ENCODE assay signal across 8 cellular contexts in genomic region chr7:117750612-117751563, GRCh38.
DNase-seq lines count a peak whose midpoint lies in the region; ATAC-seq, FAIRE-seq and TF ChIP-seq lines count a peak whose summit lies in the region.

No MANE protein-coding gene starts in this region.

- H3K79me2 ChIP-seq in OCI-LY7 (ENCODE audit: insufficient read depth, low read depth, low read length), result no peaks in the 10 kb centered on the region

- no peaks in the 10 kb centered on the region for H3K27me3 Mint-ChIP-seq in stimulated activated memory B cell treated with anti-CD40 and anti-IgM and Interleukin-4, amounts not matched to agents 10 μg/mL and 1 μg/mL and 100 μg/mL, for 72 hours
- peaks cover 7% of the 10 kb centered on the region for H3K27me3 Mint-ChIP-seq in T-helper 17 cell

- H3K4me2 ChIP-seq in A549 (no peak overlapping the region), OCI-LY7 (ENCODE audit: low read length) (no peak overlapping the region)

- CTCF ChIA-PET in A549 (lab: Yijun Ruan, JAX), result interaction anchor here (0.6 to 1.7 kb wide), 14 partner anchors 8 to 444 kb away, joined by 3 to 7 read pairs (median 3); no protein-coding TSS in a partner anchor
- CTCF ChIA-PET in OCI-LY7 (lab: Charles Lee; ENCODE audit: unreplicated experiment), result no interaction called here

- H3K36me3 Mint-ChIP-seq in stimulated activated memory B cell treated with anti-CD40 and anti-IgM and Interleukin-4, amounts not matched to agents 10 μg/mL and 1 μg/mL and 100 μg/mL, for 72 hours, result no peaks in the 10 kb centered on the region
- no peaks in the 10 kb centered on the region for H3K36me3 Mint-ChIP-seq in T-helper 17 cell (ENCODE audit: low read depth)

- no peaks in the 10 kb centered on the region for H3K4me1 ChIP-seq in A549
- no peaks in the 10 kb centered on the region for H3K4me1 ChIP-seq in OCI-LY7 (ENCODE audit: insufficient read depth, low read length, poor library complexity, severe bottlenecking)

- 17% methylated on average over 8 of the region's 8 CpGs for WGBS in A549 (ENCODE audit: missing lambda C conversion rate)

- H3K27ac Mint-ChIP-seq in stimulated activated memory B cell treated with anti-CD40 and anti-IgM and Interleukin-4, amounts not matched to agents 10 μg/mL and 1 μg/mL and 100 μg/mL, for 72 hours, result no peak overlapping the region
- H3K27ac Mint-ChIP-seq in T-helper 17 cell, result no peak overlapping the region

- peak; percentile 61 for TF ChIP-seq CTCF in A549 (IDR thresholded peaks at IDR 0.05)
- TF ChIP-seq CTCF in OCI-LY7 (conservative IDR thresholded peaks at IDR 0.05; ENCODE audit: low read length), result peak; percentile 74
- peak; percentile 57 for TF ChIP-seq CTCF in epithelial cell of esophagus (IDR thresholded peaks at IDR 0.05; ENCODE audit: insufficient read depth, low read depth, low read length, missing control alignments)

- intact Hi-C loops in OCI-LY7 (cut with micrococcal nuclease; ENCODE audit: unreplicated experiment), result loop anchor here (10.0 kb wide), 1 partner anchor 404 kb away; no protein-coding TSS in a partner anchor

- no peak for TF ChIP-seq POLR2A in A549 (IDR thresholded peaks at IDR 0.05; ENCODE audit: low read length)

- BruUV-seq in OCI-LY7 (replicated peaks; lab: Mats Ljungman, UMichigan), result no TSS peak

- ATAC-seq in A549, result 0 out of 6 replicates have a peak, but pooled peaks of 1 of the 2 experiments have one; percentile 46
- no peak for ATAC-seq in stimulated activated memory B cell treated with anti-CD40 and anti-IgM and Interleukin-4, amounts not matched to agents 10 μg/mL and 1 μg/mL and 100 μg/mL, for 72 hours
- no peak for ATAC-seq in T-helper 17 cell

- H3K9me2 ChIP-seq in OCI-LY7 (ENCODE audit: insufficient read depth, low read length), result no peaks in the 10 kb centered on the region

- peak; percentile 19 to 24 for DNase-seq in A549 (ENCODE audit: low read depth in 1 of 2, low spot score in 1 of 2)
- DNase-seq in GM19239 (ENCODE audit: insufficient read length, low spot score), result no peak
- DNase-seq in OCI-LY7 (ENCODE audit: low spot score), result peak; percentile 6
- peak; percentile 47 for DNase-seq in epithelial cell of esophagus (ENCODE audit: low read depth)
- peak; percentile 42 for DNase-seq in retina
- no peak for DNase-seq in T-helper 17 cell
- DNase-seq in stimulated activated CD4-positive, alpha-beta T cell treated with anti-CD3 and anti-CD28 coated beads, Interleukin-4, amount 100 ng/mL, for 1 hour, result no peak

- no peak for TF ChIP-seq EP300 in A549 (IDR thresholded peaks at IDR 0.05)

- peak; percentile 49 to 50; a peak in 4 of 5 replicates for TF ChIP-seq RAD21 in A549 (conservative IDR thresholded peaks at IDR 0.05 in 1 of 2, IDR thresholded peaks at IDR 0.05 in 1 of 2)

- FAIRE-seq in A549 (lab: Jason Lieb, UNC) (peak; percentile 81), GM19239 (lab: Jason Lieb, UNC) (peak; percentile 21)

- H2AFZ ChIP-seq in OCI-LY7 (ENCODE audit: low read length), result no peak overlapping the region

- H3K4me1 Mint-ChIP-seq in stimulated activated memory B cell treated with anti-CD40 and anti-IgM and Interleukin-4, amounts not matched to agents 10 μg/mL and 1 μg/mL and 100 μg/mL, for 72 hours, result no peaks in the 10 kb centered on the region
- H3K4me1 Mint-ChIP-seq in T-helper 17 cell, result no peaks in the 10 kb centered on the region

- no peaks in the 10 kb centered on the region for H3K36me3 ChIP-seq in OCI-LY7 (ENCODE audit: insufficient read depth, low read length)

- H4K20me1 ChIP-seq in OCI-LY7 (ENCODE audit: insufficient read depth, low read length), result no peaks in the 10 kb centered on the region; the same call in 1 of the 2 replicates

- no peak overlapping the region for H3K27ac ChIP-seq in A549
- no peak overlapping the region for H3K27ac ChIP-seq in OCI-LY7 (ENCODE audit: low read depth, low read length, poor library complexity, severe bottlenecking)

- H3K4me3 ChIP-seq in A549 (no peak overlapping the region), OCI-LY7 (ENCODE audit: low read depth, low read length, poor library complexity, severe bottlenecking) (no peak overlapping the region), epithelial cell of esophagus (ENCODE audit: low read length) (no peak overlapping the region)

- POLR2A ChIA-PET in A549 (lab: Yijun Ruan, JAX), result no interaction called here
- POLR2A ChIA-PET in OCI-LY7 (lab: Charles Lee), result interaction anchor here (0.6 to 0.9 kb wide), 2 partner anchors 53 to 481 kb away, joined by 3 read pairs; no protein-coding TSS in a partner anchor

- no peaks in the 10 kb centered on the region for H3K9me3 Mint-ChIP-seq in stimulated activated memory B cell treated with anti-CD40 and anti-IgM and Interleukin-4, amounts not matched to agents 10 μg/mL and 1 μg/mL and 100 μg/mL, for 72 hours

- H3K4me3 Mint-ChIP-seq in stimulated activated memory B cell treated with anti-CD40 and anti-IgM and Interleukin-4, amounts not matched to agents 10 μg/mL and 1 μg/mL and 100 μg/mL, for 72 hours, result no peak overlapping the region
- no peak overlapping the region for H3K4me3 Mint-ChIP-seq in T-helper 17 cell

- H3K9me3 ChIP-seq in A549 (no peaks in the 10 kb centered on the region), OCI-LY7 (ENCODE audit: low read length) (no peaks in the 10 kb centered on the region), T-helper 17 cell (ENCODE audit: control insufficient read depth, low read length, poor library complexity, severe bottlenecking) (no peaks in the 10 kb centered on the region)

TF ChIP-seq in A549, 52 proteins besides CTCF, POLR2A, EP300 and RAD21:
- TF ChIP-seq EHMT2 (IDR thresholded peaks at IDR 0.05; ENCODE audit: low read depth), result no peak
- no peak for TF ChIP-seq KDM1A (IDR thresholded peaks at IDR 0.05; ENCODE audit: low read depth)
- TF ChIP-seq, protein P1, sequence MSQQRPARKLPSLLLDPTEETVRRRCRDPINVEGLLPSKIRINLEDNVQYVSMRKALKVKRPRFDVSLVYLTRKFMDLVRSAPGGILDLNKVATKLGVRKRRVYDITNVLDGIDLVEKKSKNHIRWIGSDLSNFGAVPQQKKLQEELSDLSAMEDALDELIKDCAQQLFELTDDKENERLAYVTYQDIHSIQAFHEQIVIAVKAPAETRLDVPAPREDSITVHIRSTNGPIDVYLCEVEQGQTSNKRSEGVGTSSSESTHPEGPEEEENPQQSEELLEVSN (IDR thresholded peaks at IDR 0.05; ENCODE audit: borderline replicate concordance, low read depth), result no peak
- no peak for TF ChIP-seq ZSCAN20 (CRISPR knock-in tag; IDR thresholded peaks at IDR 0.05)
- no peak for TF ChIP-seq MAX (IDR thresholded peaks at IDR 0.05)
- TF ChIP-seq FOSL2 (IDR thresholded peaks at IDR 0.05), result no peak
- no peak for TF ChIP-seq FOSL2 (CRISPR knock-in tag; IDR thresholded peaks at IDR 0.05)
- TF ChIP-seq MYC (IDR thresholded peaks at IDR 0.05; ENCODE audit: borderline replicate concordance, low read length), result no peak
- TF ChIP-seq BHLHE40 (IDR thresholded peaks at IDR 0.05; ENCODE audit: low read depth, low read length), result no peak
- peak; percentile 62 for TF ChIP-seq SMC3 (IDR thresholded peaks at IDR 0.05)
- TF ChIP-seq, protein P2, sequence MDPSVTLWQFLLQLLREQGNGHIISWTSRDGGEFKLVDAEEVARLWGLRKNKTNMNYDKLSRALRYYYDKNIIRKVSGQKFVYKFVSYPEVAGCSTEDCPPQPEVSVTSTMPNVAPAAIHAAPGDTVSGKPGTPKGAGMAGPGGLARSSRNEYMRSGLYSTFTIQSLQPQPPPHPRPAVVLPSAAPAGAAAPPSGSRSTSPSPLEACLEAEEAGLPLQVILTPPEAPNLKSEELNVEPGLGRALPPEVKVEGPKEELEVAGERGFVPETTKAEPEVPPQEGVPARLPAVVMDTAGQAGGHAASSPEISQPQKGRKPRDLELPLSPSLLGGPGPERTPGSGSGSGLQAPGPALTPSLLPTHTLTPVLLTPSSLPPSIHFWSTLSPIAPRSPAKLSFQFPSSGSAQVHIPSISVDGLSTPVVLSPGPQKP (IDR thresholded peaks at IDR 0.05; ENCODE audit: low read depth, low read length), result no peak
- no peak for TF ChIP-seq RCOR1 (IDR thresholded peaks at IDR 0.05; ENCODE audit: low read depth, low read length)
- TF ChIP-seq, protein P3, sequence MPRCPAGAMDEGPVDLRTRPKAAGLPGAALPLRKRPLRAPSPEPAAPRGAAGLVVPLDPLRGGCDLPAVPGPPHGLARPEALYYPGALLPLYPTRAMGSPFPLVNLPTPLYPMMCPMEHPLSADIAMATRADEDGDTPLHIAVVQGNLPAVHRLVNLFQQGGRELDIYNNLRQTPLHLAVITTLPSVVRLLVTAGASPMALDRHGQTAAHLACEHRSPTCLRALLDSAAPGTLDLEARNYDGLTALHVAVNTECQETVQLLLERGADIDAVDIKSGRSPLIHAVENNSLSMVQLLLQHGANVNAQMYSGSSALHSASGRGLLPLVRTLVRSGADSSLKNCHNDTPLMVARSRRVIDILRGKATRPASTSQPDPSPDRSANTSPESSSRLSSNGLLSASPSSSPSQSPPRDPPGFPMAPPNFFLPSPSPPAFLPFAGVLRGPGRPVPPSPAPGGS (IDR thresholded peaks at IDR 0.05), result no peak
- peak; percentile 76 for TF ChIP-seq MAFK (IDR thresholded peaks at IDR 0.05; ENCODE audit: partially characterized antibody)
- no peak for TF ChIP-seq ZC3H11A (IDR thresholded peaks at IDR 0.05)

Comparison
In these comparisons a context has a peak if more than half of its experiments do, and no peak if none do; other contexts are left out.
1. DNase-seq: peak in A549 (2 of 2), OCI-LY7 (single experiment), epithelial cell of esophagus (single experiment) and retina (single experiment); none in GM19239 (single experiment), T-helper 17 cell (0 of 3) and stimulated activated CD4-positive, alpha-beta T cell treated with anti-CD3 and anti-CD28 coated beads, Interleukin-4, amount 100 ng/mL, for 1 hour (single experiment).
2. Peak in every context shown above with its lines, with median percentiles within 50 percentile points of each other: CTCF ChIP-seq.